In genomic region chrX:40095588-40096394, GRCh38 we compare ENCODE assay signal across 8 cellular contexts. TPM values are rescaled to one million over a fixed set of nuclear protein-coding genes. Genes with fewer than 3 reads are reported as not detected.
DNase-seq lines count a peak whose midpoint lies in the region; ATAC-seq and TF ChIP-seq lines count a peak whose summit lies in the region.

No MANE protein-coding gene starts in this region.

- peaks cover 91% of the 10 kb centered on the region for H3K79me2 ChIP-seq in Loucy (ENCODE audit: insufficient read depth, low read length)

- peak overlapping the region; percentile 91 for H3K4me2 ChIP-seq in Loucy (ENCODE audit: low read depth, low read length, poor library complexity, severe bottlenecking)
- peak overlapping the region; percentile 91 for H3K4me2 ChIP-seq in skeletal muscle satellite cell (ENCODE audit: low read length)

- peaks cover 52% of the 10 kb centered on the region for H4K20me1 ChIP-seq in Loucy (ENCODE audit: insufficient read depth, low read length, poor library complexity, severe bottlenecking)

- H3K9ac ChIP-seq in Loucy (ENCODE audit: low read depth, low read length, poor library complexity, severe bottlenecking) (peak overlapping the region; percentile 88), skeletal muscle satellite cell (ENCODE audit: low read depth, low read length) (peak overlapping the region; percentile 81)

- H3K4me1 ChIP-seq in Loucy (ENCODE audit: insufficient read depth, low read length, poor library complexity, severe bottlenecking) = peaks cover 28% of the 10 kb centered on the region
- no peaks in the 10 kb centered on the region; the same call in none of the 2 replicates for H3K4me1 ChIP-seq in iPS DF 6.9 (ENCODE audit: control insufficient read depth, insufficient read depth, low read length)
- peaks cover 12% of the 10 kb centered on the region for H3K4me1 ChIP-seq in skeletal muscle satellite cell (ENCODE audit: control insufficient read depth, insufficient read depth, low read length)

- ATAC-seq in GM19023 (IDR thresholded peaks at IDR 0.05; ENCODE audit: unreplicated experiment) = no peak

- H3F3A ChIP-seq in Loucy (ENCODE audit: low read depth) = no peaks in the 10 kb centered on the region

- H3K9me3 ChIP-seq in Loucy (ENCODE audit: insufficient read depth, low read depth, low read length) = no peaks in the 10 kb centered on the region
- H3K9me3 ChIP-seq in iPS DF 6.9 (ENCODE audit: control insufficient read depth, insufficient read depth, low read length) = no peaks in the 10 kb centered on the region
- no peaks in the 10 kb centered on the region for H3K9me3 ChIP-seq in skeletal muscle satellite cell (replicated peaks; ENCODE audit: low read length)

- DNase-seq in Daoy (ENCODE audit: low read depth) (peak; percentile 32), iPS DF 6.9 (ENCODE audit: low read depth, low spot score) (no peak), NCI-H2196 treated with DMSO at 0.1 percent for 48 hours (lab: John Stamatoyannopoulos, UW; ENCODE audit: unreplicated experiment) (no peak)
- DNase-seq in activated naive CD4-positive, alpha-beta T cell treated with anti-CD3 and anti-CD28 coated beads, Interleukin-2, amount 50 U/mL, for 16 hours = peak; percentile 28
- DNase-seq in effector CD4-positive, alpha-beta T cell = no peak

- H3K4me3 ChIP-seq in Loucy (ENCODE audit: low read length, poor library complexity, severe bottlenecking) = peak overlapping the region; percentile 81
- H3K4me3 ChIP-seq in iPS DF 6.9 (ENCODE audit: low read length) = peak overlapping the region; percentile 65; the same call in 1 of the 2 replicates
- H3K4me3 ChIP-seq in skeletal muscle satellite cell (ENCODE audit: low read length) = peak overlapping the region; percentile 77

- no peaks in the 10 kb centered on the region for H3K27me3 ChIP-seq in Loucy (ENCODE audit: insufficient read depth, low read length, poor library complexity, severe bottlenecking)
- H3K27me3 ChIP-seq in iPS DF 6.9 (ENCODE audit: control insufficient read depth, insufficient read depth, low read length) = no peaks in the 10 kb centered on the region
- H3K27me3 ChIP-seq in skeletal muscle satellite cell (ENCODE audit: control insufficient read depth, insufficient read depth, low read length) = peaks cover 14% of the 10 kb centered on the region

- H3K9me2 ChIP-seq in Loucy (replicated peaks; ENCODE audit: low read depth, low read length) = no peaks in the 10 kb centered on the region

- H2AFZ ChIP-seq in Loucy (ENCODE audit: low read length) = no peak overlapping the region

- no peak overlapping the region for H3K27ac ChIP-seq in iPS DF 6.9 (ENCODE audit: low read length)

- H3K36me3 ChIP-seq in Loucy (ENCODE audit: insufficient read depth, low read length) (no peaks in the 10 kb centered on the region), iPS DF 6.9 (ENCODE audit: control insufficient read depth, insufficient read depth, low read length) (no peaks in the 10 kb centered on the region), skeletal muscle satellite cell (ENCODE audit: insufficient read depth, low read length) (no peaks in the 10 kb centered on the region)

- no CpG with 5 or more reads among the region's 79 CpGs for WGBS in iPS DF 6.9 (ENCODE audit: insufficient coverage, insufficient read length)

- no peak for TF ChIP-seq CTCF in Loucy (conservative IDR thresholded peaks at IDR 0.05; ENCODE audit: low read length)

RNA-seq across cellular contexts. Expression of gene BCOR, which starts 2.0 kb away (rescaled TPM):
- total RNA-seq in Daoy (2014; rRNA removed; shearing (Covaris generic)) = 35.5 and 36.6 TPM in 2 replicates
- 5.6 and 7.0 TPM in 2 replicates for total RNA-seq in skeletal muscle satellite cell (2012; rRNA removed)

Comparison
In these comparisons a context has a peak if more than half of its experiments do, and no peak if none do; other contexts are left out.
1. DNase-seq: peak in Daoy (single experiment) and activated naive CD4-positive, alpha-beta T cell treated with anti-CD3 and anti-CD28 coated beads, Interleukin-2, amount 50 U/mL, for 16 hours (single experiment); none in iPS DF 6.9 (single experiment), NCI-H2196 treated with DMSO at 0.1 percent for 48 hours (single experiment) and effector CD4-positive, alpha-beta T cell (single experiment).
2. Peak in every context shown above with its lines, with median percentiles within 50 percentile points of each other: H3K4me3 ChIP-seq.